In the genomic region with DNA sequence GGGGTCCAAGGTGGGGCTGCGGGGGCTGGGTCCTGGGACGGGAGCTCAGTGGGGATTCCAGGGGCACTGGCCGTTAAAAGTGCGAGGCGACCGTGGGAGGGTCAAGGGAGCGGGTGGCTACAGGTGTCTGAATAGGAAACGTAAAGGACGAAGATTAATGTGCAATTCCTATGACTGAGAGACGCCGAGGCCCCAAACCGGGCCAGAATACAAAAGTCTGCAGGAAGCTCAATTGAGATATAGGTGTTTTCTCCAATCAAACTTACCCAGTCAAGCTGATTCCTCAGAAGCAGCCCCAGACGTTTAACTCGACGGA, we compare ENCODE assay signal across 8 cellular contexts. TPM values are rescaled to one million over a fixed set of nuclear protein-coding genes. Genes with fewer than 3 reads are reported as not detected.
DNase-seq lines count a peak whose midpoint lies in the region; ATAC-seq and TF ChIP-seq lines count a peak whose summit lies in the region.

Gene PAFAH2, minus strand, starts transcription at position 305 of the 316 bp plus-strand sequence. CDS start 7,247 bp downstream, outside the sequence.

- H3K36me3 ChIP-seq in mucosa of rectum (ENCODE audit: control insufficient read depth in 2 of 2, insufficient read depth in 2 of 2, low read length in 2 of 2): peaks cover 0 to 3% of the 10 kb centered on the region in 2 donors

- TF ChIP-seq EP300 in Ishikawa (IDR thresholded peaks at IDR 0.05; ENCODE audit: borderline replicate concordance): no peak

- no peaks in the 10 kb centered on the region for H3K27me3 ChIP-seq in mucosa of rectum (ENCODE audit: control insufficient read depth in 2 of 2, insufficient read depth in 2 of 2, low read length in 2 of 2)

- H3K9ac ChIP-seq in mucosa of rectum (ENCODE audit: low read depth in 1 of 2, low read length in 2 of 2): peak within 1 kb of the TSS; percentile 73 to 81

- peaks cover 12 to 14% of the 10 kb centered on the region in 2 donors for H3K4me1 ChIP-seq in mucosa of rectum (ENCODE audit: control insufficient read depth in 2 of 2, insufficient read depth in 2 of 2, low read length in 2 of 2)

- H3K4me3 ChIP-seq in mucosa of rectum (ENCODE audit: low read length in 2 of 2): peak within 1 kb of the TSS; percentile 83 to 88

- DNase-seq in dermis blood vessel endothelial cell (no peak), NCI-H748 treated with DMSO at 0.1 percent for 48 hours (lab: John Stamatoyannopoulos, UW) (no peak), NCI-H2029 treated with DMSO at 0.1 percent for 48 hours (lab: John Stamatoyannopoulos, UW) (no peak), NCI-H1436 (lab: John Stamatoyannopoulos, UW) (no peak), NCI-H2227 treated with DMSO at 0.1 percent for 48 hours (lab: John Stamatoyannopoulos, UW) (no peak)

- peak within 1 kb of the TSS; percentile 84 to 86 for H3K27ac ChIP-seq in mucosa of rectum (ENCODE audit: low read depth in 2 of 2, low read length in 2 of 2)

- no peaks in the 10 kb centered on the region for H3K9me3 ChIP-seq in mucosa of rectum (ENCODE audit: control insufficient read depth in 2 of 2, low read length in 2 of 2)

- no peak for TF ChIP-seq RAD21 in Ishikawa (IDR thresholded peaks at IDR 0.05; ENCODE audit: low read depth)

- ATAC-seq in GM19452 (IDR thresholded peaks at IDR 0.05; ENCODE audit: unreplicated experiment): peak; percentile 20

TF ChIP-seq in Ishikawa, 13 proteins besides CTCF, POLR2A, EP300 and RAD21:
- TF ChIP-seq EGR1 (IDR thresholded peaks at IDR 0.05) (no peak), ZBTB7A (IDR thresholded peaks at IDR 0.05; ENCODE audit: low read depth) (peak; percentile 28; the same call in 1 of the 2 replicates)

RNA-seq across cellular contexts. Expression of gene PAFAH2, which starts in this region (rescaled TPM):
- total RNA-seq in dermis blood vessel endothelial cell: 14.1 and 31.7 TPM in 2 replicates
